12 cellular contexts compared by ENCODE assay signal in the genomic region with DNA sequence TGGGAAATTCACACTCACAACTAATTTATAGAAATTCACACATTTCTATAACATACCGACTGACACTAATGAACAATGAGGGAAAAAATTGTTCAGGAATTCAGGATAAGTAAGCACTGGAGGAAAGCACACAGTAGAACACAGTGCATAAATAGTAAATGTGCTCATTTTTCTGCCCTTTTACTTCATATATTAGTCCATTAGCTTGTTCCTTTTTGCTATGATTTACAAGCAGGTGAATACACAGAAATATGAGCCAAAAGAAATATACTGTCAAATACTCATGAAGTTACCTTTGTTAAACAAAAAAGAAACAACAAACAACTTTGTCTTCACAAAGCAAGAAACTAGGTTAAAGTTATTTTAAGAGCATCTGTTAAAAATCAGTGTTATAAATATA.
"Had no signal": no experiment of that assay in that cellular context is flagged by ENCODE, and none has a peak within 500 bp of the region (broad histone marks: within the 10 kb centered on the region; RNA-seq: fewer than 3 reads in every experiment).

No MANE protein-coding gene starts in this region.

- H3K27ac Mint-ChIP-seq: activated CD4-positive, alpha-beta T cell treated with anti-CD3 and anti-CD28 coated beads, Interleukin-2, amount 10 ng/mL, durations not matched to agents 7 days and 5 days; activated naive CD8-positive, alpha-beta T cell; WTC11 had no signal

- H3K36me3 ChIP-seq: brain microvascular endothelial cell, esophagus muscularis mucosa, sigmoid colon, upper lobe of right lung had no signal

- H3K4me3 Mint-ChIP-seq: activated CD4-positive, alpha-beta T cell treated with anti-CD3 and anti-CD28 coated beads, Interleukin-2, amount 10 ng/mL, durations not matched to agents 7 days and 5 days; WTC11 had no signal

- H3K9me3 Mint-ChIP-seq: activated CD4-positive, alpha-beta T cell treated with anti-CD3 and anti-CD28 coated beads, Interleukin-2, amount 10 ng/mL, durations not matched to agents 7 days and 5 days; WTC11 had no signal

- H3K9me3 ChIP-seq: esophagus muscularis mucosa, sigmoid colon, upper lobe of right lung had no signal

- H3K27ac ChIP-seq: brain microvascular endothelial cell, esophagus muscularis mucosa, sigmoid colon, upper lobe of right lung had no signal

- H3K27me3 ChIP-seq: brain microvascular endothelial cell, esophagus muscularis mucosa, sigmoid colon, upper lobe of right lung had no signal

- H3K4me3 ChIP-seq: esophagus muscularis mucosa, sigmoid colon, upper lobe of right lung had no signal

- H3K27me3 Mint-ChIP-seq: activated CD4-positive, alpha-beta T cell treated with anti-CD3 and anti-CD28 coated beads, Interleukin-2, amount 10 ng/mL, durations not matched to agents 7 days and 5 days; activated naive CD8-positive, alpha-beta T cell had no signal

- DNase-seq: activated CD4-positive, alpha-beta T cell treated with anti-CD3 and anti-CD28 coated beads, Interleukin-2, amount 10 ng/mL, durations not matched to agents 7 days and 5 days; activated CD8-positive, alpha-beta memory T cell treated with anti-CD3 and anti-CD28 coated beads for 24 hours; brain microvascular endothelial cell; cerebellar nuclear complex; nephron progenitor cell; sigmoid colon; stimulated activated CD4-positive, alpha-beta T cell treated with anti-CD3 and anti-CD28 coated beads, Interleukin-2, amount 100 ng/mL, for 48 hours; stimulated activated naive CD4-positive, alpha-beta T cell treated with Interleukin-2 at 50 U/mL for 16 hours; upper lobe of right lung had no signal

- ATAC-seq: upper lobe of right lung, WTC11 had no signal
